In the genomic region with DNA sequence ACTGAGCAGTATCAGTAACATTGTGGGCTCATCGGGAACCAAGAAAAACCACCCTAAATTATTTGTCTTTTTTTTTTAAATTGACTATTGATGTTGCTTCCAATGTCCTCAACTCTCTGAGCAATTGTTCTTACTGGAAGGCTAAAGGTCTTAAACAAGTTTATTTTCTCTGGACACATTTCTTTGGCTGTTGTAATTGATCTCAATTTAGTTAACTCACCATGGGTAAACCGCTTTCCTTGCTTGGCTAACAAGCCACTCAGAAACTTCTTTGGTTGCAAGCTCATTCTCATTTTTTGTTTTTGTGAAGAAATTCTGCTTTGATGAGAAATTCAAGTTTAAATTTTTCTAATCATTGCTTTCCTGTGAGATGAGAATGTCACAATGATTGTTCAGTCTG, we compare ENCODE assay signal across 1 cellular context.
TF ChIP-seq lines count a peak whose summit lies in the region.

No MANE protein-coding gene starts in this region.

TF ChIP-seq in GM23338, 12 proteins besides CTCF, POLR2A, EP300 and RAD21 (continued from another document):
- TF ChIP-seq, protein P1, sequence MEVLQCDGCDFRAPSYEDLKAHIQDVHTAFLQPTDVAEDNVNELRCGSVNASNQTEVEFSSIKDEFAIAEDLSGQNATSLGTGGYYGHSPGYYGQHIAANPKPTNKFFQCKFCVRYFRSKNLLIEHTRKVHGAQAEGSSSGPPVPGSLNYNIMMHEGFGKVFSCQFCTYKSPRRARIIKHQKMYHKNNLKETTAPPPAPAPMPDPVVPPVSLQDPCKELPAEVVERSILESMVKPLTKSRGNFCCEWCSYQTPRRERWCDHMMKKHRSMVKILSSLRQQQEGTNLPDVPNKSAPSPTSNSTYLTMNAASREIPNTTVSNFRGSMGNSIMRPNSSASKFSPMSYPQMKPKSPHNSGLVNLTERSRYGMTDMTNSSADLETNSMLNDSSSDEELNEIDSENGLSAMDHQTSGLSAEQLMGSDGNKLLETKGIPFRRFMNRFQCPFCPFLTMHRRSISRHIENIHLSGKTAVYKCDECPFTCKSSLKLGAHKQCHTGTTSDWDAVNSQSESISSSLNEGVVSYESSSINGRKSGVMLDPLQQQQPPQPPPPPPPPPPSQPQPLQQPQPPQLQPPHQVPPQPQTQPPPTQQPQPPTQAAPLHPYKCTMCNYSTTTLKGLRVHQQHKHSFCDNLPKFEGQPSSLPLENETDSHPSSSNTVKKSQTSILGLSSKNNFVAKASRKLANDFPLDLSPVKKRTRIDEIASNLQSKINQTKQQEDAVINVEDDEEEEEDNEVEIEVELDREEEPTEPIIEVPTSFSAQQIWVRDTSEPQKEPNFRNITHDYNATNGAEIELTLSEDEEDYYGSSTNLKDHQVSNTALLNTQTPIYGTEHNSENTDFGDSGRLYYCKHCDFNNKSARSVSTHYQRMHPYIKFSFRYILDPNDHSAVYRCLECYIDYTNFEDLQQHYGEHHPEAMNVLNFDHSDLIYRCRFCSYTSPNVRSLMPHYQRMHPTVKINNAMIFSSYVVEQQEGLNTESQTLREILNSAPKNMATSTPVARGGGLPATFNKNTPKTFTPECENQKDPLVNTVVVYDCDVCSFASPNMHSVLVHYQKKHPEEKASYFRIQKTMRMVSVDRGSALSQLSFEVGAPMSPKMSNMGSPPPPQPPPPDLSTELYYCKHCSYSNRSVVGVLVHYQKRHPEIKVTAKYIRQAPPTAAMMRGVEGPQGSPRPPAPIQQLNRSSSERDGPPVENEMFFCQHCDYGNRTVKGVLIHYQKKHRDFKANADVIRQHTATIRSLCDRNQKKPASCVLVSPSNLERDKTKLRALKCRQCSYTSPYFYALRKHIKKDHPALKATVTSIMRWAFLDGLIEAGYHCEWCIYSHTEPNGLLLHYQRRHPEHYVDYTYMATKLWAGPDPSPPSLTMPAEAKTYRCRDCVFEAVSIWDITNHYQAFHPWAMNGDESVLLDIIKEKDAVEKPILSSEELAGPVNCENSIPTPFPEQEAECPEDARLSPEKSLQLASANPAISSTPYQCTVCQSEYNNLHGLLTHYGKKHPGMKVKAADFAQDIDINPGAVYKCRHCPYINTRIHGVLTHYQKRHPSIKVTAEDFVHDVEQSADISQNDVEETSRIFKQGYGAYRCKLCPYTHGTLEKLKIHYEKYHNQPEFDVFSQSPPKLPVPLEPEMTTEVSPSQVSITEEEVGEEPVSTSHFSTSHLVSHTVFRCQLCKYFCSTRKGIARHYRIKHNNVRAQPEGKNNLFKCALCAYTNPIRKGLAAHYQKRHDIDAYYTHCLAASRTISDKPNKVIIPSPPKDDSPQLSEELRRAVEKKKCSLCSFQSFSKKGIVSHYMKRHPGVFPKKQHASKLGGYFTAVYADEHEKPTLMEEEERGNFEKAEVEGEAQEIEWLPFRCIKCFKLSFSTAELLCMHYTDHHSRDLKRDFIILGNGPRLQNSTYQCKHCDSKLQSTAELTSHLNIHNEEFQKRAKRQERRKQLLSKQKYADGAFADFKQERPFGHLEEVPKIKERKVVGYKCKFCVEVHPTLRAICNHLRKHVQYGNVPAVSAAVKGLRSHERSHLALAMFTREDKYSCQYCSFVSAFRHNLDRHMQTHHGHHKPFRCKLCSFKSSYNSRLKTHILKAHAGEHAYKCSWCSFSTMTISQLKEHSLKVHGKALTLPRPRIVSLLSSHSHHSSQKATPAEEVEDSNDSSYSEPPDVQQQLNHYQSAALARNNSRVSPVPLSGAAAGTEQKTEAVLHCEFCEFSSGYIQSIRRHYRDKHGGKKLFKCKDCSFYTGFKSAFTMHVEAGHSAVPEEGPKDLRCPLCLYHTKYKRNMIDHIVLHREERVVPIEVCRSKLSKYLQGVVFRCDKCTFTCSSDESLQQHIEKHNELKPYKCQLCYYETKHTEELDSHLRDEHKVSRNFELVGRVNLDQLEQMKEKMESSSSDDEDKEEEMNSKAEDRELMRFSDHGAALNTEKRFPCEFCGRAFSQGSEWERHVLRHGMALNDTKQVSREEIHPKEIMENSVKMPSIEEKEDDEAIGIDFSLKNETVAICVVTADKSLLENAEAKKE (CRISPR knock-in tag; IDR thresholded peaks at IDR 0.05) = no peak
- no peak for TF ChIP-seq EZH2phosphoT487 (IDR thresholded peaks at IDR 0.05; ENCODE audit: unreplicated experiment)
